Comparison of ENCODE assay signal across 17 cellular contexts in the genomic region with DNA sequence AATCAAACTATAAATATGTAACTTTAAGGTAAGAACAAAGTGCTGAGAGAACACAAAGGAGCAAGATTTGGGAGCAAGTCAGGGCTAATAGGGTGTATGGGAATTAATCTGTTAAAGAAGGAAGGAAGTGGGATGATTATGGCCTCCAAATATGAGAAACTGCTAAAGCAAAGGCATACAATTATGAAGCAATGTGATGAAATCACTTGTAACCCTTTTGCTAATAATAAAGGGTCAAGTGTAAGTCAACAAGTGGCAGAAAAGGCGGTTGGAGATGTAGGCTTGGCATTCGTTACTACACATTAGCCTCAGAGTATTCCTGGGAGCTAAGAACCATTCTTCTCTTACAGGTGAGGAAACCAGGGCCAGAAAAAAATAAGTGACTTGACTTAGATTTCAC.
DNase-seq lines count a peak whose midpoint lies in the region; ATAC-seq and TF ChIP-seq lines count a peak whose summit lies in the region.
"Had no signal": no experiment of that assay in that cellular context is flagged by ENCODE, and none has a peak within 500 bp of the region (broad histone marks: within the 10 kb centered on the region; RNA-seq: fewer than 3 reads in every experiment).

No MANE protein-coding gene starts in this region.

- TF ChIP-seq CTCF in MCF 10A (IDR thresholded peaks at IDR 0.05; ENCODE audit: unreplicated experiment): no peak
- no peak for TF ChIP-seq CTCF in breast epithelium (IDR thresholded peaks at IDR 0.05)
- no peak for TF ChIP-seq CTCF in brain microvascular endothelial cell (IDR thresholded peaks at IDR 0.05; ENCODE audit: low read depth, low read length, missing control alignments)
- no peak for TF ChIP-seq CTCF in fibroblast of villous mesenchyme (IDR thresholded peaks at IDR 0.05; ENCODE audit: insufficient read depth, low read depth, low read length)

- no peaks in the 10 kb centered on the region for H3K36me3 ChIP-seq in breast epithelium
- H3K36me3 ChIP-seq in brain microvascular endothelial cell (replicated peaks): no peaks in the 10 kb centered on the region
- H3K36me3 ChIP-seq: BLaER1 treated with 17β-estradiol and CSF1 and Interleukin-3, amounts not matched to agents 10 nM and 100 nM had no signal

- H3K4me1 Mint-ChIP-seq in MCF 10A (ENCODE audit: insufficient read depth, unreplicated experiment): peaks cover 18% of the 10 kb centered on the region
- no peaks in the 10 kb centered on the region for H3K4me1 Mint-ChIP-seq in activated naive CD4-positive, alpha-beta T cell treated with anti-CD3 and anti-CD28 coated beads, Interleukin-2, amount 10 ng/mL, durations not matched to agents 7 days and 5 days
- no peaks in the 10 kb centered on the region for H3K4me1 Mint-ChIP-seq in activated CD4-positive, alpha-beta memory T cell treated with anti-CD3 and anti-CD28 coated beads, Interleukin-2, amount 10 ng/mL, durations not matched to agents 7 days and 5 days

- H3K27ac ChIP-seq in breast epithelium (no peak overlapping the region), brain microvascular endothelial cell (peak overlapping the region; percentile 83)
- H3K27ac ChIP-seq: BLaER1 treated with 17β-estradiol and CSF1 and Interleukin-3, amounts not matched to agents 10 nM and 100 nM had no signal

- CTCF ChIA-PET in MCF 10A (lab: Yijun Ruan, JAX): no interaction called here
- CTCF ChIA-PET in activated naive CD4-positive, alpha-beta T cell treated with anti-CD3 and anti-CD28 coated beads, Interleukin-2, amount 10 ng/mL, durations not matched to agents 7 days and 5 days (lab: Charles Lee): no interaction called here
- CTCF ChIA-PET in activated CD4-positive, alpha-beta memory T cell treated with anti-CD3 and anti-CD28 coated beads, Interleukin-2, amount 10 ng/mL, durations not matched to agents 7 days and 5 days (lab: Charles Lee): no interaction called here

- in situ Hi-C loops in brain microvascular endothelial cell (cut with HindIII; ENCODE audit: low pct_ligation_motif_present, low sequenced_read_pairs): no loop called here

- H3K27me3 ChIP-seq in breast epithelium (no peaks in the 10 kb centered on the region), brain microvascular endothelial cell (replicated peaks) (no peaks in the 10 kb centered on the region)
- H3K27me3 ChIP-seq: BLaER1 treated with 17β-estradiol and CSF1 and Interleukin-3, amounts not matched to agents 10 nM and 100 nM had no signal

- H3K27ac Mint-ChIP-seq in MCF 10A (ENCODE audit: low read depth, unreplicated experiment): peak overlapping the region; percentile 71
- no peak overlapping the region for H3K27ac Mint-ChIP-seq in activated naive CD4-positive, alpha-beta T cell treated with anti-CD3 and anti-CD28 coated beads, Interleukin-2, amount 10 ng/mL, durations not matched to agents 7 days and 5 days
- no peak overlapping the region for H3K27ac Mint-ChIP-seq in activated CD4-positive, alpha-beta memory T cell treated with anti-CD3 and anti-CD28 coated beads, Interleukin-2, amount 10 ng/mL, durations not matched to agents 7 days and 5 days

- no peak for TF ChIP-seq POLR2A in breast epithelium (IDR thresholded peaks at IDR 0.05)

- H3K4me3 ChIP-seq in breast epithelium: no peak overlapping the region
- no peak overlapping the region for H3K4me3 ChIP-seq in brain microvascular endothelial cell (ENCODE audit: low read depth, low read length)
- no peak overlapping the region for H3K4me3 ChIP-seq in fibroblast of villous mesenchyme (ENCODE audit: low read depth, low read length)
- H3K4me3 ChIP-seq: BLaER1 treated with 17β-estradiol and CSF1 and Interleukin-3, amounts not matched to agents 10 nM and 100 nM had no signal

- H3K27me3 Mint-ChIP-seq in MCF 10A (ENCODE audit: insufficient read depth, unreplicated experiment): no peaks in the 10 kb centered on the region
- H3K27me3 Mint-ChIP-seq in activated naive CD4-positive, alpha-beta T cell treated with anti-CD3 and anti-CD28 coated beads, Interleukin-2, amount 10 ng/mL, durations not matched to agents 7 days and 5 days: no peaks in the 10 kb centered on the region
- no peaks in the 10 kb centered on the region for H3K27me3 Mint-ChIP-seq in activated CD4-positive, alpha-beta memory T cell treated with anti-CD3 and anti-CD28 coated beads, Interleukin-2, amount 10 ng/mL, durations not matched to agents 7 days and 5 days

- H3K4me3 Mint-ChIP-seq in MCF 10A (ENCODE audit: unreplicated experiment): no peak overlapping the region
- H3K4me3 Mint-ChIP-seq in activated naive CD4-positive, alpha-beta T cell treated with anti-CD3 and anti-CD28 coated beads, Interleukin-2, amount 10 ng/mL, durations not matched to agents 7 days and 5 days: no peak overlapping the region
- H3K4me3 Mint-ChIP-seq in activated CD4-positive, alpha-beta memory T cell treated with anti-CD3 and anti-CD28 coated beads, Interleukin-2, amount 10 ng/mL, durations not matched to agents 7 days and 5 days: no peak overlapping the region

- no peak for ATAC-seq in HG03280 (IDR thresholded peaks at IDR 0.05; ENCODE audit: unreplicated experiment)
- ATAC-seq: Panc1 had no signal

- BruUV-seq in MCF 10A (replicated peaks; lab: Mats Ljungman, UMichigan): no TSS peak

- no peaks in the 10 kb centered on the region for H3K36me3 Mint-ChIP-seq in MCF 10A (ENCODE audit: insufficient read depth, unreplicated experiment)
- no peaks in the 10 kb centered on the region for H3K36me3 Mint-ChIP-seq in activated naive CD4-positive, alpha-beta T cell treated with anti-CD3 and anti-CD28 coated beads, Interleukin-2, amount 10 ng/mL, durations not matched to agents 7 days and 5 days
- no peaks in the 10 kb centered on the region for H3K36me3 Mint-ChIP-seq in activated CD4-positive, alpha-beta memory T cell treated with anti-CD3 and anti-CD28 coated beads, Interleukin-2, amount 10 ng/mL, durations not matched to agents 7 days and 5 days (ENCODE audit: low read depth)

- peaks cover 7% of the 10 kb centered on the region for H3K9me3 Mint-ChIP-seq in MCF 10A (ENCODE audit: unreplicated experiment)
- peaks cover 10% of the 10 kb centered on the region for H3K9me3 Mint-ChIP-seq in activated naive CD4-positive, alpha-beta T cell treated with anti-CD3 and anti-CD28 coated beads, Interleukin-2, amount 10 ng/mL, durations not matched to agents 7 days and 5 days
- peaks cover 2% of the 10 kb centered on the region for H3K9me3 Mint-ChIP-seq in activated CD4-positive, alpha-beta memory T cell treated with anti-CD3 and anti-CD28 coated beads, Interleukin-2, amount 10 ng/mL, durations not matched to agents 7 days and 5 days

- intact Hi-C loops in MCF 10A (cut with micrococcal nuclease) (no loop called here), breast epithelium (cut with DNase I; ENCODE audit: low total_unique reads) (no loop called here)

- H3K4me1 ChIP-seq in breast epithelium: no peaks in the 10 kb centered on the region

- DNase-seq in MCF 10A (ENCODE audit: unreplicated experiment) (peak; percentile 11), breast epithelium (ENCODE audit: low spot score in 2 of 2) (no peak), brain microvascular endothelial cell (no peak), fibroblast of villous mesenchyme (ENCODE audit: low read depth) (peak; percentile 14), NCI-H1105 (lab: John Stamatoyannopoulos, UW) (no peak)
- no peak for DNase-seq in activated naive CD4-positive, alpha-beta T cell treated with anti-CD3 and anti-CD28 coated beads, Interleukin-2, amount 10 ng/mL, durations not matched to agents 7 days and 5 days
- DNase-seq in activated CD4-positive, alpha-beta memory T cell treated with anti-CD3 and anti-CD28 coated beads, Interleukin-2, amount 10 ng/mL, durations not matched to agents 7 days and 5 days: no peak
- DNase-seq: 8988T; H7; NCI-H2029; NCI-H526 treated with DMSO at 0.1 percent for 48 hours; NK-92 treated with Interleukin-12 subunit alpha and Interleukin-12 subunit beta, amount 100 ng/mL, for 24 hours; Right ventricle myocardium superior; SK-N-SH had no signal

- no peaks in the 10 kb centered on the region for H3K9me3 ChIP-seq in breast epithelium
- H3K9me3 ChIP-seq: BLaER1 treated with 17β-estradiol and CSF1 and Interleukin-3, amounts not matched to agents 10 nM and 100 nM; SK-N-SH had no signal

- POLR2A ChIA-PET in MCF 10A (lab: Yijun Ruan, JAX): no interaction called here
- POLR2A ChIA-PET in activated CD4-positive, alpha-beta memory T cell treated with anti-CD3 and anti-CD28 coated beads, Interleukin-2, amount 10 ng/mL, durations not matched to agents 7 days and 5 days (lab: Charles Lee): no interaction called here

Comparison
In these comparisons a context has a peak if more than half of its experiments do, and no peak if none do; other contexts are left out.
1. DNase-seq: peak in MCF 10A (single experiment) and fibroblast of villous mesenchyme (single experiment); none in breast epithelium (0 of 2), brain microvascular endothelial cell (single experiment), NCI-H1105 (single experiment), activated naive CD4-positive, alpha-beta T cell treated with anti-CD3 and anti-CD28 coated beads, Interleukin-2, amount 10 ng/mL, durations not matched to agents 7 days and 5 days (single experiment) and activated CD4-positive, alpha-beta memory T cell treated with anti-CD3 and anti-CD28 coated beads, Interleukin-2, amount 10 ng/mL, durations not matched to agents 7 days and 5 days (single experiment).